ENCODE assay signal across 13 cellular contexts in the genomic region with DNA sequence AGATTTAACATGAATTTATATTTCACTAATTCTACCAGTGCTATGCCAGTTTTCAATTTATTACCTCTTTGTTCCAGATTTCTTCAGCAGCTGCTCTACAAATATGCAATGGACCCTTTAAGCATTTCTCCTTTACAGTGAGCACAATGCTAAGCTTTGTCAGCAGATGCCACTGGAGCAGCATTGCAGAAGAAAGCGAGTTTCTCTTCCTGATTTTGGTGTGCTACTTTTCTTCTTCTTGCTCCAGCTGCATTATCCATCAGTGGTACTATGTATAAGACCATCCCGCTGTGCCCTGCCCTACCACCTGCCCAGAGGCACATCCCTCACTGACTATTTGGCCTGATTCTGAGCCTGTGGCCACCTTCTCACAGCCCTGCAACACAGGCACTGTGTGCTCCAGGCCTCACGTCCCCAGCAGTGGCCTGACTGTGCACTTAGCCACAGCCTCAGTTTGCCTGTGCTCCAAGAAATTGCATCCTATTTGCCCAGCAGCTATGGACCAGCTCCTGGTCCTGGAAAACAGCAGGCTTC.
DNase-seq lines count a peak whose midpoint lies in the region; ATAC-seq and TF ChIP-seq lines count a peak whose summit lies in the region.
"Had no signal": no experiment of that assay in that cellular context is flagged by ENCODE, and none has a peak within 500 bp of the region (broad histone marks: within the 10 kb centered on the region; RNA-seq: fewer than 3 reads in every experiment).

No MANE protein-coding gene starts in this region.

- TF ChIP-seq CTCF in mucosa of descending colon (IDR thresholded peaks at IDR 0.05) (no peak), Calu3 (IDR thresholded peaks at IDR 0.05; ENCODE audit: unreplicated experiment) (no peak)

- H3K27me3 Mint-ChIP-seq in Calu3 (ENCODE audit: unreplicated experiment): no peaks in the 10 kb centered on the region
- H3K27me3 Mint-ChIP-seq: central memory CD8-positive, alpha-beta T cell had no signal

- CTCF ChIA-PET in Calu3 (lab: Charles Lee): no interaction called here

- DNase-seq in Karpas-422 (peak; percentile 82), mucosa of descending colon (no peak), NCI-H2081 (lab: John Stamatoyannopoulos, UW) (no peak), NCI-H69 (lab: John Stamatoyannopoulos, UW) (no peak), Calu3 (no peak), GM03348 (ENCODE audit: low spot score) (no peak)
- DNase-seq: H9; NCI-H1105 treated with DMSO at 0.1 percent for 48 hours; stimulated activated CD4-positive, alpha-beta T cell treated with anti-CD3 and anti-CD28 coated beads, Interleukin-12 subunit alpha, Interleukin-12 subunit beta, amount 100 ng/mL, for 4 hours had no signal

- H3K9ac ChIP-seq in Karpas-422 (ENCODE audit: low read length): peak overlapping the region; percentile 46; the same call in 1 of the 2 replicates

- H3K27ac Mint-ChIP-seq in Calu3 (ENCODE audit: unreplicated experiment): no peak overlapping the region
- H3K27ac Mint-ChIP-seq: H9 had no signal

- H3K4me1 ChIP-seq in Karpas-422 (ENCODE audit: low read length): peaks cover 39% of the 10 kb centered on the region
- H3K4me1 ChIP-seq in mucosa of descending colon (ENCODE audit: low read depth): peaks cover 7% of the 10 kb centered on the region

- H3K36me3 Mint-ChIP-seq in Calu3 (ENCODE audit: insufficient read depth, unreplicated experiment): no peaks in the 10 kb centered on the region

- peak overlapping the region; percentile 79 for H3K27ac ChIP-seq in Karpas-422 (ENCODE audit: low read length)
- H3K27ac ChIP-seq: SK-N-MC had no signal

- H3K79me2 ChIP-seq in Karpas-422 (ENCODE audit: low read length): no peaks in the 10 kb centered on the region

- no TSS peak for BruUV-seq in Calu3 (replicated peaks; lab: Mats Ljungman, UMichigan)

- no peaks in the 10 kb centered on the region for H3K27me3 ChIP-seq in Karpas-422 (ENCODE audit: low read length)

- H3K36me3 ChIP-seq in Karpas-422 (ENCODE audit: insufficient read depth, low read length) (no peaks in the 10 kb centered on the region), mucosa of descending colon (ENCODE audit: low read depth) (no peaks in the 10 kb centered on the region)

- H3K9me3 Mint-ChIP-seq in Calu3 (ENCODE audit: low read depth, unreplicated experiment): no peaks in the 10 kb centered on the region
- H3K9me3 Mint-ChIP-seq: central memory CD8-positive, alpha-beta T cell; H9 had no signal

- no peaks in the 10 kb centered on the region for H4K20me1 ChIP-seq in Karpas-422 (ENCODE audit: insufficient read depth, low read depth, low read length)

- H3K4me2 ChIP-seq in Karpas-422 (ENCODE audit: low read depth, low read length, poor library complexity, severe bottlenecking): peak overlapping the region; percentile 57

- H3K9me3 ChIP-seq in Karpas-422 (ENCODE audit: low read length) (no peaks in the 10 kb centered on the region), mucosa of descending colon (no peaks in the 10 kb centered on the region)

- no peak overlapping the region for H2AFZ ChIP-seq in Karpas-422 (ENCODE audit: low read length)

- no peak overlapping the region for H3K4me3 Mint-ChIP-seq in Calu3 (ENCODE audit: low read depth, unreplicated experiment)
- H3K4me3 Mint-ChIP-seq: central memory CD8-positive, alpha-beta T cell; H9 had no signal

- no peaks in the 10 kb centered on the region for H3K4me1 Mint-ChIP-seq in Calu3 (ENCODE audit: low read depth, unreplicated experiment)

- ATAC-seq in GM18868 (IDR thresholded peaks at IDR 0.05; ENCODE audit: unreplicated experiment): peak; percentile 71
- ATAC-seq in HG02588 (IDR thresholded peaks at IDR 0.05; ENCODE audit: unreplicated experiment): peak; percentile 43
- ATAC-seq in mucosa of descending colon: peak; percentile 42

- 0 out of 2 replicates have a peak overlapping the region, but pooled peaks have one; percentile 17 for H3K4me3 ChIP-seq in Karpas-422 (ENCODE audit: low read length)
- no peak overlapping the region for H3K4me3 ChIP-seq in mucosa of descending colon
- H3K4me3 ChIP-seq: SK-N-MC had no signal

- intact Hi-C loops in mucosa of descending colon (cut with DNase I, micrococcal nuclease) (no loop called here), Calu3 (cut with micrococcal nuclease; ENCODE audit: unreplicated experiment) (no loop called here)

- H3K9me2 ChIP-seq in Karpas-422 (replicated peaks; ENCODE audit: insufficient read depth, low read length): no peaks in the 10 kb centered on the region
